ENCODE assay signal across 1 cellular context in genomic region chr2:218643751-218644310, GRCh38.
TF ChIP-seq lines count a peak whose summit lies in the region.

No MANE protein-coding gene starts in this region.

TF ChIP-seq in HepG2, 621 proteins besides CTCF, POLR2A, EP300 and RAD21:
- TF ChIP-seq KMT2A (CRISPR knock-in tag; IDR thresholded peaks at IDR 0.05) (no peak), POLR2AphosphoS5 (IDR thresholded peaks at IDR 0.05; ENCODE audit: low read depth, low read length) (peak; percentile 23; the same call in 1 of the 2 replicates)
